In genomic region chr18:812673-813404, GRCh38 we compare ENCODE assay signal across 1 cellular context.
A peak's percentile ranks its signal among the peaks of the same experiment; 100 is the strongest.
TF ChIP-seq lines count a peak whose summit lies in the region.

No MANE protein-coding gene starts in this region.

TF ChIP-seq in K562, 482 proteins besides CTCF, POLR2A, EP300 and RAD21 (continued from another document and continues in another):
- TF ChIP-seq, protein P1, sequence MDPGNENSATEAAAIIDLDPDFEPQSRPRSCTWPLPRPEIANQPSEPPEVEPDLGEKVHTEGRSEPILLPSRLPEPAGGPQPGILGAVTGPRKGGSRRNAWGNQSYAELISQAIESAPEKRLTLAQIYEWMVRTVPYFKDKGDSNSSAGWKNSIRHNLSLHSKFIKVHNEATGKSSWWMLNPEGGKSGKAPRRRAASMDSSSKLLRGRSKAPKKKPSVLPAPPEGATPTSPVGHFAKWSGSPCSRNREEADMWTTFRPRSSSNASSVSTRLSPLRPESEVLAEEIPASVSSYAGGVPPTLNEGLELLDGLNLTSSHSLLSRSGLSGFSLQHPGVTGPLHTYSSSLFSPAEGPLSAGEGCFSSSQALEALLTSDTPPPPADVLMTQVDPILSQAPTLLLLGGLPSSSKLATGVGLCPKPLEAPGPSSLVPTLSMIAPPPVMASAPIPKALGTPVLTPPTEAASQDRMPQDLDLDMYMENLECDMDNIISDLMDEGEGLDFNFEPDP (CRISPR knock-in tag; IDR thresholded peaks at IDR 0.05): no peak
- TF ChIP-seq SLC30A9 (CRISPR knock-in tag; IDR thresholded peaks at IDR 0.05): no peak
- no peak for TF ChIP-seq KAT8 (IDR thresholded peaks at IDR 0.05; ENCODE audit: low read depth)
- TF ChIP-seq SMARCC2 (IDR thresholded peaks at IDR 0.05; ENCODE audit: low read depth): no peak
- no peak for TF ChIP-seq HMGXB4 (CRISPR knock-in tag; IDR thresholded peaks at IDR 0.05)
- TF ChIP-seq PHB2 (IDR thresholded peaks at IDR 0.05; ENCODE audit: low read depth): no peak
- TF ChIP-seq, protein P2, sequence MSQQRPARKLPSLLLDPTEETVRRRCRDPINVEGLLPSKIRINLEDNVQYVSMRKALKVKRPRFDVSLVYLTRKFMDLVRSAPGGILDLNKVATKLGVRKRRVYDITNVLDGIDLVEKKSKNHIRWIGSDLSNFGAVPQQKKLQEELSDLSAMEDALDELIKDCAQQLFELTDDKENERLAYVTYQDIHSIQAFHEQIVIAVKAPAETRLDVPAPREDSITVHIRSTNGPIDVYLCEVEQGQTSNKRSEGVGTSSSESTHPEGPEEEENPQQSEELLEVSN (IDR thresholded peaks at IDR 0.05; ENCODE audit: borderline replicate concordance in 1 of 2, extremely low read depth in 1 of 2, insufficient read depth in 1 of 2, insufficient read length in 1 of 2, low read depth in 1 of 2, low read length in 1 of 2, poor library complexity in 1 of 2, severe bottlenecking in 1 of 2): peak; percentile 57 to 65
- no peak; the same call in 1 of the 2 replicates for TF ChIP-seq STAT5A (IDR thresholded peaks at IDR 0.05; ENCODE audit: borderline replicate concordance, low read length)
- TF ChIP-seq PTRF (tag; IDR thresholded peaks at IDR 0.05): no peak
- peak; percentile 28 for TF ChIP-seq TBP (optimal IDR thresholded peaks at IDR 0.05; ENCODE audit: low read depth, low read length)
- TF ChIP-seq ZFP91 (CRISPR knock-in tag; IDR thresholded peaks at IDR 0.05): no peak
- TF ChIP-seq DDX20 (tag; IDR thresholded peaks at IDR 0.05; ENCODE audit: low read depth): no peak
- TF ChIP-seq, protein P3, sequence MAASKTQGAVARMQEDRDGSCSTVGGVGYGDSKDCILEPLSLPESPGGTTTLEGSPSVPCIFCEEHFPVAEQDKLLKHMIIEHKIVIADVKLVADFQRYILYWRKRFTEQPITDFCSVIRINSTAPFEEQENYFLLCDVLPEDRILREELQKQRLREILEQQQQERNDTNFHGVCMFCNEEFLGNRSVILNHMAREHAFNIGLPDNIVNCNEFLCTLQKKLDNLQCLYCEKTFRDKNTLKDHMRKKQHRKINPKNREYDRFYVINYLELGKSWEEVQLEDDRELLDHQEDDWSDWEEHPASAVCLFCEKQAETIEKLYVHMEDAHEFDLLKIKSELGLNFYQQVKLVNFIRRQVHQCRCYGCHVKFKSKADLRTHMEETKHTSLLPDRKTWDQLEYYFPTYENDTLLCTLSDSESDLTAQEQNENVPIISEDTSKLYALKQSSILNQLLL (CRISPR knock-in tag; IDR thresholded peaks at IDR 0.05; ENCODE audit: borderline replicate concordance): no peak
- TF ChIP-seq CCNT2 (IDR thresholded peaks at IDR 0.05; ENCODE audit: borderline replicate concordance, extremely low read depth, insufficient read length, low read depth, low read length): no peak
- TF ChIP-seq MBD2 (IDR thresholded peaks at IDR 0.05; ENCODE audit: borderline replicate concordance, low read depth): no peak
- TF ChIP-seq EGR1 (conservative IDR thresholded peaks at IDR 0.05): no peak
- TF ChIP-seq SMAD2 (IDR thresholded peaks at IDR 0.05; ENCODE audit: low read depth, low read length): no peak
- TF ChIP-seq, protein P4, sequence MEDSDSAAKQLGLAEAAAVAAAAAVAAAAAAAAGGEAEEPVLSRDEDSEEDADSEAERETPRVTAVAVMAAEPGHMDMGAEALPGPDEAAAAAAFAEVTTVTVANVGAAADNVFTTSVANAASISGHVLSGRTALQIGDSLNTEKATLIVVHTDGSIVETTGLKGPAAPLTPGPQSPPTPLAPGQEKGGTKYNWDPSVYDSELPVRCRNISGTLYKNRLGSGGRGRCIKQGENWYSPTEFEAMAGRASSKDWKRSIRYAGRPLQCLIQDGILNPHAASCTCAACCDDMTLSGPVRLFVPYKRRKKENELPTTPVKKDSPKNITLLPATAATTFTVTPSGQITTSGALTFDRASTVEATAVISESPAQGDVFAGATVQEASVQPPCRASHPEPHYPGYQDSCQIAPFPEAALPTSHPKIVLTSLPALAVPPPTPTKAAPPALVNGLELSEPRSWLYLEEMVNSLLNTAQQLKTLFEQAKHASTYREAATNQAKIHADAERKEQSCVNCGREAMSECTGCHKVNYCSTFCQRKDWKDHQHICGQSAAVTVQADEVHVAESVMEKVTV (CRISPR knock-in tag; IDR thresholded peaks at IDR 0.05): no peak; the same call in 1 of the 2 replicates
- TF ChIP-seq, protein P5, sequence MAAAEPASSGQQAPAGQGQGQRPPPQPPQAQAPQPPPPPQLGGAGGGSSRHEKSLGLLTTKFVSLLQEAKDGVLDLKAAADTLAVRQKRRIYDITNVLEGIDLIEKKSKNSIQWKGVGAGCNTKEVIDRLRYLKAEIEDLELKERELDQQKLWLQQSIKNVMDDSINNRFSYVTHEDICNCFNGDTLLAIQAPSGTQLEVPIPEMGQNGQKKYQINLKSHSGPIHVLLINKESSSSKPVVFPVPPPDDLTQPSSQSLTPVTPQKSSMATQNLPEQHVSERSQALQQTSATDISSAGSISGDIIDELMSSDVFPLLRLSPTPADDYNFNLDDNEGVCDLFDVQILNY (CRISPR knock-in tag; IDR thresholded peaks at IDR 0.05): 0 out of 2 replicates have a peak, but pooled peaks have one; percentile 25
- no peak; a peak in 1 of 4 replicates for TF ChIP-seq RCOR1 (IDR thresholded peaks at IDR 0.05; ENCODE audit: borderline replicate concordance in 1 of 2, low read depth in 2 of 2, low read length in 2 of 2)
- TF ChIP-seq ZBED1 (IDR thresholded peaks at IDR 0.05): no peak
- no peak for TF ChIP-seq JUNB (CRISPR knock-in tag; conservative IDR thresholded peaks at IDR 0.05)
- peak; percentile 53 to 84; a peak in 2 of 4 replicates for TF ChIP-seq ARNT (IDR thresholded peaks at IDR 0.05)
- no peak for TF ChIP-seq CHCHD3 (CRISPR knock-in tag; IDR thresholded peaks at IDR 0.05)
- no peak for TF ChIP-seq ZNF3 (CRISPR knock-in tag; IDR thresholded peaks at IDR 0.05)
- no peak for TF ChIP-seq U2AF2 (optimal IDR thresholded peaks at IDR 0.05; ENCODE audit: low read depth, low read length)
- TF ChIP-seq SAFB2 (IDR thresholded peaks at IDR 0.05; ENCODE audit: borderline replicate concordance, low read depth, low read length, severe bottlenecking): no peak
- TF ChIP-seq BHLHE40 (IDR thresholded peaks at IDR 0.05; ENCODE audit: low read length): peak; percentile 36
- peak in 1 of 2 experiments; percentile 55; a peak in 1 of 4 replicates for TF ChIP-seq SRF (CRISPR knock-in tag; IDR thresholded peaks at IDR 0.05)
- peak; percentile 80 for TF ChIP-seq XRCC5 (IDR thresholded peaks at IDR 0.05; ENCODE audit: low read depth, low read length)
- peak; percentile 89 for TF ChIP-seq PHF8 (IDR thresholded peaks at IDR 0.05; ENCODE audit: borderline replicate concordance, low read length)
- TF ChIP-seq HNRNPK (IDR thresholded peaks at IDR 0.05; ENCODE audit: low read depth, low read length, poor library complexity, severe bottlenecking): no peak
- TF ChIP-seq CHD7 (IDR thresholded peaks at IDR 0.05; ENCODE audit: low read depth, low read length): no peak
- TF ChIP-seq ZNF780A (CRISPR knock-in tag; IDR thresholded peaks at IDR 0.05): no peak
- peak; percentile 75; the same call in 1 of the 2 replicates for TF ChIP-seq TAF7 (tag; IDR thresholded peaks at IDR 0.05)
- no peak for TF ChIP-seq ZBTB34 (CRISPR knock-in tag; IDR thresholded peaks at IDR 0.05)
